ENCODE assay signal across 8 cellular contexts in genomic region chr19:17266975-17267788, GRCh38. TPM values are rescaled to one million over a fixed set of nuclear protein-coding genes. Genes with fewer than 3 reads are reported as not detected.
A peak's percentile ranks its signal among the peaks of the same experiment; 100 is the strongest.
DNase-seq lines count a peak whose midpoint lies in the region; ATAC-seq and TF ChIP-seq lines count a peak whose summit lies in the region.

TSS of gene BABAM1 (plus strand) at chr19:17267443. CDS start at chr19:17268807, 1,364 bp downstream.

- peaks cover 11% of the 10 kb centered on the region; the same call in 1 of the 2 replicates for H3K4me1 ChIP-seq in OCI-LY3 (ENCODE audit: low read length)

- H3K27me3 ChIP-seq in OCI-LY3 (ENCODE audit: low read depth, low read length), result no peaks in the 10 kb centered on the region

- peaks cover 17% of the 10 kb centered on the region for H3K27me3 Mint-ChIP-seq in endothelial cell (ENCODE audit: unreplicated experiment)
- no peaks in the 10 kb centered on the region for H3K27me3 Mint-ChIP-seq in mesothelial cell of epicardium (ENCODE audit: low read depth)

- peaks cover 17% of the 10 kb centered on the region for H3K79me2 ChIP-seq in OCI-LY3 (ENCODE audit: low read length)

- H2AFZ ChIP-seq in OCI-LY3 (ENCODE audit: low read depth, low read length), result peak within 1 kb of the TSS; percentile 70

- peak; percentile 97 for DNase-seq in D341Med (ENCODE audit: low spot score)
- DNase-seq in HuH-7 (ENCODE audit: low spot score), result peak; percentile 100
- peak; percentile 92 for DNase-seq in activated CD8-positive, alpha-beta memory T cell treated with anti-CD3 and anti-CD28 coated beads, Interleukin-2, amount 50 U/mL, for 48 hours
- peak; percentile 91 for DNase-seq in endothelial cell (ENCODE audit: low spot score)
- peak; percentile 84 to 91 for DNase-seq in mesothelial cell of epicardium (ENCODE audit: low spot score in 2 of 2, unreplicated experiment in 2 of 2)
- peak; percentile 91 to 93 for DNase-seq in stimulated activated CD8-positive, alpha-beta memory T cell treated with anti-CD3 and anti-CD28 coated beads, Interleukin-15, amount 100 ng/mL, for 48 hours (ENCODE audit: low read depth in 2 of 2)

- peak within 1 kb of the TSS; percentile 89 for H3K4me3 ChIP-seq in OCI-LY3 (ENCODE audit: low read length)

- no peaks in the 10 kb centered on the region for H4K20me1 ChIP-seq in OCI-LY3 (ENCODE audit: insufficient read depth, low read length)

- peaks cover 14% of the 10 kb centered on the region for H3K36me3 Mint-ChIP-seq in endothelial cell (ENCODE audit: low read depth, unreplicated experiment)
- peaks cover 8% of the 10 kb centered on the region for H3K36me3 Mint-ChIP-seq in mesothelial cell of epicardium

- H3K4me3 Mint-ChIP-seq in endothelial cell (ENCODE audit: unreplicated experiment), result peak within 1 kb of the TSS; percentile 92
- peak within 1 kb of the TSS; percentile 89 for H3K4me3 Mint-ChIP-seq in mesothelial cell of epicardium

- H3K36me3 ChIP-seq in OCI-LY3 (replicated peaks; ENCODE audit: low read depth, low read length), result peaks cover 14% of the 10 kb centered on the region

- H3K9me3 Mint-ChIP-seq in endothelial cell (ENCODE audit: unreplicated experiment) (no peaks in the 10 kb centered on the region), mesothelial cell of epicardium (no peaks in the 10 kb centered on the region)

- no peak for TF ChIP-seq CTCF in OCI-LY3 (IDR thresholded peaks at IDR 0.05; ENCODE audit: low read depth, low read length)
- no peak for TF ChIP-seq CTCF in endothelial cell (IDR thresholded peaks at IDR 0.05; ENCODE audit: unreplicated experiment)
- TF ChIP-seq CTCF in mesothelial cell of epicardium (IDR thresholded peaks at IDR 0.05; ENCODE audit: unreplicated experiment), result no peak

- H3K27ac ChIP-seq in OCI-LY3 (ENCODE audit: low read length), result peak within 1 kb of the TSS; percentile 43

- H3K4me1 Mint-ChIP-seq in endothelial cell (ENCODE audit: unreplicated experiment) (peaks cover 30% of the 10 kb centered on the region), mesothelial cell of epicardium (peaks cover 8% of the 10 kb centered on the region)

- H3K9me3 ChIP-seq in OCI-LY3 (ENCODE audit: insufficient read depth, low read length), result no peaks in the 10 kb centered on the region

- peak within 1 kb of the TSS; percentile 82 for H3K9ac ChIP-seq in OCI-LY3 (ENCODE audit: low read length)

- H3K27ac Mint-ChIP-seq in endothelial cell (ENCODE audit: unreplicated experiment) (peak within 1 kb of the TSS; percentile 89), mesothelial cell of epicardium (peak within 1 kb of the TSS; percentile 85)

- H3K4me2 ChIP-seq in OCI-LY3 (ENCODE audit: low read length), result peak within 1 kb of the TSS; percentile 99

- peak; percentile 82 for ATAC-seq in GM21515 (IDR thresholded peaks at IDR 0.05; ENCODE audit: unreplicated experiment)

RNA-seq across cellular contexts. Expression of gene BABAM1, which starts in this region (rescaled TPM):
- 136 TPM for total RNA-seq in endothelial cell (ENCODE audit: unreplicated experiment)
- total RNA-seq in mesothelial cell of epicardium, result 91.6 to 98.6 TPM (median 92.2 TPM) in 3 replicates

Comparison
In these comparisons a context has a peak if more than half of its experiments do, and no peak if none do; other contexts are left out.
1. Peak in every context shown above with its lines: DNase-seq, ATAC-seq, H3K4me3 ChIP-seq and H3K27ac ChIP-seq.